In genomic region chr3:139934557-139935070, GRCh38 we compare ENCODE assay signal across 8 cellular contexts. TPM values are rescaled to one million over a fixed set of nuclear protein-coding genes. Genes with fewer than 3 reads are reported as not detected.
A peak's percentile ranks its signal among the peaks of the same experiment; 100 is the strongest.
DNase-seq lines count a peak whose midpoint lies in the region; ATAC-seq lines count a peak whose summit lies in the region.

No MANE protein-coding gene starts in this region.

- H3K36me3 ChIP-seq in neuronal stem cell (replicated peaks in 1 of 2; ENCODE audit: control insufficient read depth in 2 of 2, insufficient read depth in 2 of 2, low read length in 2 of 2): no peaks in the 10 kb centered on the region

- no peak overlapping the region for H4K8ac ChIP-seq in neuronal stem cell (ENCODE audit: low read depth, low read length)

- H4K91ac ChIP-seq in neuronal stem cell (ENCODE audit: low read depth, low read length, poor library complexity): no peak overlapping the region

- peaks cover 8 to 49% (median 21%) of the 10 kb centered on the region in 3 experiments for H3K27me3 ChIP-seq in neuronal stem cell (ENCODE audit: control insufficient read depth in 3 of 3, insufficient read depth in 3 of 3, low read depth in 1 of 3, low read length in 3 of 3)

- H2BK15ac ChIP-seq in neuronal stem cell (ENCODE audit: low read length): no peak overlapping the region

- H3K18ac ChIP-seq in neuronal stem cell (ENCODE audit: low read length): peak overlapping the region; percentile 62

- H2AFZ ChIP-seq in neuronal stem cell (ENCODE audit: low read length): peak overlapping the region; percentile 90

- peak overlapping the region; percentile 86 for H3K9ac ChIP-seq in neuronal stem cell (ENCODE audit: low read depth, low read length, poor library complexity)

- peaks cover 7 to 8% of the 10 kb centered on the region in 2 donors for H3K4me1 ChIP-seq in neuronal stem cell (ENCODE audit: control insufficient read depth in 2 of 2, insufficient read depth in 1 of 2, low read depth in 1 of 2, low read length in 2 of 2)

- H3K79me1 ChIP-seq in neuronal stem cell (ENCODE audit: low read depth, low read length): no peaks in the 10 kb centered on the region

- no CpG with 5 or more reads among the region's 33 CpGs for WGBS in neuronal stem cell (ENCODE audit: extremely low coverage in 2 of 2, insufficient read length in 2 of 2, insufficient replicate concordance in 1 of 2), 2 donors

- intact Hi-C loops in head of caudate nucleus (cut with DNase I): loop anchor here (10.0 kb wide), 2 partner anchors 400 to 510 kb away; partner anchors contain the start of gene RBP1

- peak overlapping the region; percentile 34 to 81 for H3K4me3 ChIP-seq in neuronal stem cell (ENCODE audit: low read length in 2 of 2)

- H3K4ac ChIP-seq in neuronal stem cell (ENCODE audit: low read length): no peak overlapping the region

- peak overlapping the region; percentile 27 for H3K23ac ChIP-seq in neuronal stem cell (ENCODE audit: low read depth, low read length, poor library complexity)

- ATAC-seq in GM21447 (IDR thresholded peaks at IDR 0.05; ENCODE audit: unreplicated experiment) (no peak), HG03175 (IDR thresholded peaks at IDR 0.05; ENCODE audit: unreplicated experiment) (no peak), HG03159 (IDR thresholded peaks at IDR 0.05; ENCODE audit: unreplicated experiment) (no peak)

- no peak overlapping the region for H3K27ac ChIP-seq in neuronal stem cell (replicated peaks; ENCODE audit: low read length)

- H2BK12ac ChIP-seq in neuronal stem cell (ENCODE audit: low read length): no peak overlapping the region

- no peak overlapping the region for H2AK5ac ChIP-seq in neuronal stem cell (ENCODE audit: low read depth, low read length)

- no peak overlapping the region for H3K14ac ChIP-seq in neuronal stem cell (ENCODE audit: low read length)

- no peak overlapping the region for H2BK5ac ChIP-seq in neuronal stem cell (ENCODE audit: low read length)

- H3K9me3 ChIP-seq in neuronal stem cell (replicated peaks in 1 of 2; ENCODE audit: control insufficient read depth in 2 of 2, insufficient read depth in 1 of 2, low read depth in 1 of 2, low read length in 2 of 2): peaks cover 0 to 2% of the 10 kb centered on the region in 2 donors

- no peak overlapping the region for H2BK120ac ChIP-seq in neuronal stem cell (ENCODE audit: low read depth, low read length)

- H3K4me2 ChIP-seq in neuronal stem cell (ENCODE audit: insufficient read depth, low read length, poor library complexity, severe bottlenecking): peak overlapping the region; percentile 98

- DNase-seq in DMS53 (lab: John Stamatoyannopoulos, UW) (peak; percentile 85), HuH-7.5 (ENCODE audit: low spot score) (peak; percentile 38), SHP77 (lab: John Stamatoyannopoulos, UW) (peak; percentile 70 to 84), head of caudate nucleus (peak; percentile 31 to 83 (median 72)), neuronal stem cell (ENCODE audit: low spot score) (peak; percentile 57)

RNA-seq across cellular contexts. Expression of gene CLSTN2, which starts 0.4 kb away (rescaled TPM):
- polyA plus RNA-seq in neuronal stem cell (2013, experiment 1 of 2): 0.36 TPM
- 0.37 TPM for polyA plus RNA-seq in neuronal stem cell (2013, experiment 2 of 2)
